Comparison of ENCODE assay signal across 14 cellular contexts in the genomic region with DNA sequence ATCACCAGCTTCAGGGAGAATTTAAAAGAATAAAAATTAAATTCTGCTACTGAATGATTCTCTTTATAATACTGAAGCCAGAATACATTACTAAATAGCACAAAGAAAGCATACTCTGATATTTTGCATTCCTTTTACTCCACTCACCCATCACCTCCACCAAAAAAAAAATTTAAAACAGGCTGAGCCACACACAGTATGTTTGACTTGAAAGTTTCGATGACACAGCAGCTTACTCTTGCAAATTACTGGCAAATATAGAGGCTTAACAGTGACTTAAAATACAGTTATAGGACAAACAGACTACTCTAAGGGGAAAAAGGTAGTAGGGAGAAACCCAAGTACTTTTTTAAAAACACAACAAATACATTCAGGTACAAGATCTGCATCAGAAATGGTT. TPM values are rescaled to one million over a fixed set of nuclear protein-coding genes. Genes with fewer than 3 reads are reported as not detected.
DNase-seq lines count a peak whose midpoint lies in the region; ATAC-seq and TF ChIP-seq lines count a peak whose summit lies in the region.
"Had no signal": no experiment of that assay in that cellular context is flagged by ENCODE, and none has a peak within 500 bp of the region (broad histone marks: within the 10 kb centered on the region; RNA-seq: fewer than 3 reads in every experiment).

No MANE protein-coding gene starts in this region.

- TF ChIP-seq CTCF in osteocyte (IDR thresholded peaks at IDR 0.05) = no peak
- TF ChIP-seq CTCF in RWPE1 (conservative IDR thresholded peaks at IDR 0.05; ENCODE audit: low read depth) = no peak

- no peaks in the 10 kb centered on the region for H3K27me3 Mint-ChIP-seq in effector memory CD8-positive, alpha-beta T cell
- no peaks in the 10 kb centered on the region for H3K27me3 Mint-ChIP-seq in osteocyte (ENCODE audit: unreplicated experiment)
- H3K27me3 Mint-ChIP-seq: CD4-positive, CD25-positive, alpha-beta regulatory T cell had no signal

- H3K4me3 ChIP-seq in SJSA1 = no peak overlapping the region
- no peak overlapping the region for H3K4me3 ChIP-seq in MG63
- H3K4me3 ChIP-seq: ascending aorta, hepatocyte, left ventricle myocardium inferior had no signal

- peaks cover 28% of the 10 kb centered on the region for H3K4me1 ChIP-seq in SJSA1 (replicated peaks)

- H3K9me3 ChIP-seq in SJSA1 (replicated peaks) = no peaks in the 10 kb centered on the region
- no peaks in the 10 kb centered on the region for H3K9me3 ChIP-seq in MG63
- H3K9me3 ChIP-seq: ascending aorta, left ventricle myocardium inferior had no signal

- H3K4me3 Mint-ChIP-seq in effector memory CD8-positive, alpha-beta T cell = no peak overlapping the region
- H3K4me3 Mint-ChIP-seq in osteocyte (ENCODE audit: unreplicated experiment) = no peak overlapping the region

- H3K36me3 Mint-ChIP-seq in effector memory CD8-positive, alpha-beta T cell (ENCODE audit: insufficient read depth) = peaks cover 28% of the 10 kb centered on the region
- peaks cover 28% of the 10 kb centered on the region for H3K36me3 Mint-ChIP-seq in osteocyte (ENCODE audit: unreplicated experiment)

- H3K27me3 ChIP-seq in SJSA1 (replicated peaks) = no peaks in the 10 kb centered on the region
- H3K27me3 ChIP-seq in MG63 = no peaks in the 10 kb centered on the region
- H3K27me3 ChIP-seq: ascending aorta, hepatocyte had no signal

- no peaks in the 10 kb centered on the region for H3K9me3 Mint-ChIP-seq in effector memory CD8-positive, alpha-beta T cell
- H3K9me3 Mint-ChIP-seq in osteocyte (ENCODE audit: unreplicated experiment) = no peaks in the 10 kb centered on the region
- H3K9me3 Mint-ChIP-seq: CD4-positive, CD25-positive, alpha-beta regulatory T cell had no signal

- H3K36me3 ChIP-seq in SJSA1 = peaks cover 20% of the 10 kb centered on the region
- H3K36me3 ChIP-seq in MG63 = peaks cover 12% of the 10 kb centered on the region; the same call in 1 of the 2 replicates

- POLR2A ChIA-PET in RWPE1 (lab: Yijun Ruan, JAX; ENCODE audit: low non-redundant PET) = no interaction called here

- H3K27ac ChIP-seq in SJSA1 (peak overlapping the region; percentile 12; the same call in 1 of the 2 replicates), RWPE1 (no peak overlapping the region)
- H3K27ac ChIP-seq: hepatocyte, left ventricle myocardium inferior had no signal

- peaks cover 20 to 41% of the 10 kb centered on the region in 2 donors for H3K4me1 Mint-ChIP-seq in effector memory CD8-positive, alpha-beta T cell (ENCODE audit: low read depth in 2 of 2)
- H3K4me1 Mint-ChIP-seq in osteocyte (ENCODE audit: unreplicated experiment) = peaks cover 42% of the 10 kb centered on the region

- CTCF ChIA-PET in RWPE1 (lab: Yijun Ruan, JAX) = interaction anchor here (0.6 kb wide), 1 partner anchor 19 kb away, joined by 5 read pairs; no protein-coding TSS in a partner anchor

- peak overlapping the region; percentile 53 to 64 for H3K27ac Mint-ChIP-seq in effector memory CD8-positive, alpha-beta T cell
- peak overlapping the region; percentile 52 for H3K27ac Mint-ChIP-seq in osteocyte (ENCODE audit: unreplicated experiment)

- DNase-seq in GM04503 (ENCODE audit: low read depth) (peak; percentile 11), SJSA1 (ENCODE audit: low read depth in 1 of 2, low spot score in 2 of 2) (peak in 1 of 2 experiments; percentile 42), osteocyte (ENCODE audit: extremely low spot score, unreplicated experiment) (no peak), RWPE1 (ENCODE audit: low spot score) (no peak), MG63 (no peak)
- no peak for DNase-seq in effector memory CD8-positive, alpha-beta T cell
- no peak for DNase-seq in stimulated activated naive CD4-positive, alpha-beta T cell (lab: John Stamatoyannopoulos, UW)
- DNase-seq: CD4-positive, CD25-positive, alpha-beta regulatory T cell; left ventricle myocardium inferior; NCI-H2107; small intestine had no signal

- no peak for ATAC-seq in effector memory CD8-positive, alpha-beta T cell (replicated peaks)
- ATAC-seq in HG03025 (IDR thresholded peaks at IDR 0.05; ENCODE audit: low FRiP score, unreplicated experiment) = no peak

RNA-seq across cellular contexts. Expression of a gene that starts 39.2 kb away (rescaled TPM):
- total RNA-seq in SJSA1 (2014; rRNA removed; shearing (Covaris generic)) = 5.6 and 22.7 TPM in 2 replicates
- total RNA-seq in osteocyte = 52.6 and 57.1 TPM in 2 replicates
- 5.2 and 5.5 TPM in 2 replicates for total RNA-seq in MG63 (2014; rRNA removed; shearing (Covaris generic); ENCODE audit: low replicate concordance)
